Comparison of ENCODE assay signal across 1 cellular context in the genomic region with DNA sequence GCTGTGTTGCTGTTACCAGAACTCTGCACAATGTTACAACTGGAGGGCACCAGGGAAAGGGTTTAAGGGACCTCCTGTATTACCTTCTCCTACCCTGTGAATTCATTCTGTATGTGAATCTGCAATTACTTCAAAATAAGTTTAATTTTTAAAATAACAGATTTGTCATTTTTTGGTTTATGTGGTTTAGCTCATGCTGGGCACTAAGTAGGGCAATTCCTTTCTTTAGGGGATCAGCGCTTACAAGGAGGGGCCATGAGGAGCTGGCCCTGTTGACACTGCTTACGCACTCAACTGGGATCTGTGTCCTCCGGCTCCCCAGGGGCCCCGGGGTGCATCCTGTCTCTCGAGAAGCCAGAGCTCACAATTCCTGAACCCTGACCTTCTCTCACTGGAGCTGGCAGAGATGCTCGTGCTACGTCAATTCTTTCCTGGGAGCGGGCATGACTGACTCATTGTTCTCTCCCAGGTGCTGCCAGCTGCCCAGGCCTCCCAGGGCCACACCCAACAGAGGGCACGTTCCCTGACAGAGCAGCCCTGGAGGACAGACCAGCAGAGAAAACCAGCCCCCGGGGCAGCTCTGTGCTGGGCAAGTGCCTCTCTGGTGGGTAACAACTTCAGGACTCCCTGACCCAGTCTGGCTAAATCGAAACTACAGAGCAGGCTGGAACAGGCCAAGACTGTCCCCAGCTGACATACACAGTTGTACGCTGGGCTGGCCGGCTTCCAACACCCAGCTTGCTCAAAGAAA.
TF ChIP-seq lines count a peak whose summit lies in the region.

No MANE protein-coding gene starts in this region.

TF ChIP-seq in HCT116, 20 proteins besides CTCF, POLR2A, EP300 and RAD21 (continued from another document):
- TF ChIP-seq REST (IDR thresholded peaks at IDR 0.05; ENCODE audit: low read depth) (no peak), YY1 (IDR thresholded peaks at IDR 0.05; ENCODE audit: extremely low read depth, insufficient replicate concordance, low read depth, low read length) (peak; percentile 69), ZFX (IDR thresholded peaks at IDR 0.05) (peak; percentile 30; the same call in 1 of the 2 replicates), SIN3A (IDR thresholded peaks at IDR 0.05; ENCODE audit: low read depth) (no peak), SP1 (IDR thresholded peaks at IDR 0.05; ENCODE audit: low read depth) (no peak), CEBPB (IDR thresholded peaks at IDR 0.05; ENCODE audit: low read depth) (no peak), POLR2AphosphoS5 (IDR thresholded peaks at IDR 0.05; ENCODE audit: low read depth, low read length) (peak; percentile 80), SRF (IDR thresholded peaks at IDR 0.05; ENCODE audit: low read depth) (no peak), TCF7L2 (IDR thresholded peaks at IDR 0.05; ENCODE audit: borderline replicate concordance, extremely low read depth, insufficient read depth, insufficient read length) (peak; percentile 49), EZH2phosphoT487 (IDR thresholded peaks at IDR 0.05; ENCODE audit: borderline replicate concordance) (no peak), JUND (IDR thresholded peaks at IDR 0.05) (no peak), EZH2 (IDR thresholded peaks at IDR 0.05) (no peak), FOSL1 (IDR thresholded peaks at IDR 0.05; ENCODE audit: low read depth) (no peak), ELF1 (IDR thresholded peaks at IDR 0.05; ENCODE audit: borderline replicate concordance, low read depth) (no peak)
- TF ChIP-seq, protein P1, sequence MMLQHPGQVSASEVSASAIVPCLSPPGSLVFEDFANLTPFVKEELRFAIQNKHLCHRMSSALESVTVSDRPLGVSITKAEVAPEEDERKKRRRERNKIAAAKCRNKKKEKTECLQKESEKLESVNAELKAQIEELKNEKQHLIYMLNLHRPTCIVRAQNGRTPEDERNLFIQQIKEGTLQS (IDR thresholded peaks at IDR 0.05): no peak
- TF ChIP-seq, protein P2, sequence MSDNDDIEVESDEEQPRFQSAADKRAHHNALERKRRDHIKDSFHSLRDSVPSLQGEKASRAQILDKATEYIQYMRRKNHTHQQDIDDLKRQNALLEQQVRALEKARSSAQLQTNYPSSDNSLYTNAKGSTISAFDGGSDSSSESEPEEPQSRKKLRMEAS (IDR thresholded peaks at IDR 0.05): no peak
